ENCODE assay signal across 1 cellular context in the genomic region with DNA sequence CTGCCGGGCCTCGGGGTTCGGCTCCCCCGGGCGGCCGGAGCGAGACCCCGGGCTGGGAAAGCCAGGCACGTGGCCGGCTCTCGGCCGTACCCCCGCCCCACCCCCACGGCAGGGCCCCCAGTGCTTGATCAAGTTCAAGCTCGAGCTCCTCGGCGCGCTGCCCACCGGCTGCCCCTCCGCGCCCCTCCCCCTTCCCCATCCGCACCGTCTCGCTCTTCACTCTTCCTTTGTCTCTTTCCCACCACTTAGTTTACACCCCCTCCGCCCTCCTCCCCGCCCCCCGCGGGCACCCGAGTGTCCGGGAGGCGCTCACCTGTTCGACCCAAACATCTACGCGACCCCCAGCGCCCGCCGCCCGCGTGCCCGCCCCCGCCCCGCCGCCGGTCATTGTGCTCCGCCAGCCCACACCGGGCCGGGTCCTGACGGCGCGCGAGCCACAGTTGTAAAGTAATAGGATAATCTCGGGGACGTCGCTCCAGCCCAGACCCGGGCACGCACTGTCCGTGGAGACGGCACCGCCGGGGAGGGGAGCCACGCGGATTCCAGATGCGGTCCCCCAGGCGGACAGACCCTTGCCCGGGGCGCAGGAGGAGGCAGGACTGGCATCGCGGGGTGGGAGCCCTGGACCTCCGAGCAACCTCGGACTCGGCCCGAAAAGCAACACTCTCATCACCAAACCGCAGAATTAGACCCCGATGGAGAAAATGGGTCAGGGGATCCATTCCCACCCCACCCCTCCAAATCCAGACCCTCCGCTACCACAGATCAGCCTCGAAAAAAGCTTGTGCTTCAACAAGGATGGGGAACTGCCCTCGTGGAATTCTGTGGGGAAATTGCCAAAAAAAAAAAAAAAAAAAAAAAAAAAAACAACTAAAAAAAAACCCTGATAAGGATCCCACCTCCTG.
TF ChIP-seq lines count a peak whose summit lies in the region.

No MANE protein-coding gene starts in this region.

TF ChIP-seq in HepG2, 621 proteins besides CTCF, POLR2A, EP300 and RAD21 (continued from another document and continues in another):
- TF ChIP-seq, protein P1, sequence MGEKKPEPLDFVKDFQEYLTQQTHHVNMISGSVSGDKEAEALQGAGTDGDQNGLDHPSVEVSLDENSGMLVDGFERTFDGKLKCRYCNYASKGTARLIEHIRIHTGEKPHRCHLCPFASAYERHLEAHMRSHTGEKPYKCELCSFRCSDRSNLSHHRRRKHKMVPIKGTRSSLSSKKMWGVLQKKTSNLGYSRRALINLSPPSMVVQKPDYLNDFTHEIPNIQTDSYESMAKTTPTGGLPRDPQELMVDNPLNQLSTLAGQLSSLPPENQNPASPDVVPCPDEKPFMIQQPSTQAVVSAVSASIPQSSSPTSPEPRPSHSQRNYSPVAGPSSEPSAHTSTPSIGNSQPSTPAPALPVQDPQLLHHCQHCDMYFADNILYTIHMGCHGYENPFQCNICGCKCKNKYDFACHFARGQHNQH (CRISPR knock-in tag; IDR thresholded peaks at IDR 0.05) = no peak
- TF ChIP-seq, protein P2, sequence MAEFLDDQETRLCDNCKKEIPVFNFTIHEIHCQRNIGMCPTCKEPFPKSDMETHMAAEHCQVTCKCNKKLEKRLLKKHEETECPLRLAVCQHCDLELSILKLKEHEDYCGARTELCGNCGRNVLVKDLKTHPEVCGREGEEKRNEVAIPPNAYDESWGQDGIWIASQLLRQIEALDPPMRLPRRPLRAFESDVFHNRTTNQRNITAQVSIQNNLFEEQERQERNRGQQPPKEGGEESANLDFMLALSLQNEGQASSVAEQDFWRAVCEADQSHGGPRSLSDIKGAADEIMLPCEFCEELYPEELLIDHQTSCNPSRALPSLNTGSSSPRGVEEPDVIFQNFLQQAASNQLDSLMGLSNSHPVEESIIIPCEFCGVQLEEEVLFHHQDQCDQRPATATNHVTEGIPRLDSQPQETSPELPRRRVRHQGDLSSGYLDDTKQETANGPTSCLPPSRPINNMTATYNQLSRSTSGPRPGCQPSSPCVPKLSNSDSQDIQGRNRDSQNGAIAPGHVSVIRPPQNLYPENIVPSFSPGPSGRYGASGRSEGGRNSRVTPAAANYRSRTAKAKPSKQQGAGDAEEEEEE (CRISPR knock-in tag; IDR thresholded peaks at IDR 0.05; ENCODE audit: borderline replicate concordance) = no peak
- TF ChIP-seq ZNF530 (CRISPR knock-in tag; IDR thresholded peaks at IDR 0.05; ENCODE audit: low read depth) (no peak), ZNF501 (CRISPR knock-in tag; IDR thresholded peaks at IDR 0.05) (no peak), RARG (CRISPR knock-in tag; IDR thresholded peaks at IDR 0.05; ENCODE audit: low read depth) (no peak), ZNF768 (CRISPR knock-in tag; IDR thresholded peaks at IDR 0.05) (no peak; the same call in 1 of the 2 replicates), NR2C2 (CRISPR knock-in tag; IDR thresholded peaks at IDR 0.05; ENCODE audit: borderline replicate concordance) (no peak), XRCC5 (optimal IDR thresholded peaks at IDR 0.05; ENCODE audit: low read length) (no peak), ATM (IDR thresholded peaks at IDR 0.05; ENCODE audit: borderline replicate concordance) (no peak), HNRNPH1 (optimal IDR thresholded peaks at IDR 0.05; ENCODE audit: low read depth, low read length) (no peak), ETV5 (CRISPR knock-in tag; IDR thresholded peaks at IDR 0.05; ENCODE audit: borderline replicate concordance) (no peak), MTF1 (CRISPR knock-in tag; IDR thresholded peaks at IDR 0.05) (no peak), ZNF329 (CRISPR knock-in tag; IDR thresholded peaks at IDR 0.05; ENCODE audit: low read depth) (no peak), ZNF619 (CRISPR knock-in tag; IDR thresholded peaks at IDR 0.05) (no peak), TBP (CRISPR knock-in tag; IDR thresholded peaks at IDR 0.05) (no peak), MTF2 (CRISPR knock-in tag; IDR thresholded peaks at IDR 0.05; ENCODE audit: borderline replicate concordance) (no peak), ZNF3 (CRISPR knock-in tag; IDR thresholded peaks at IDR 0.05) (no peak), ZMYM2 (CRISPR knock-in tag; IDR thresholded peaks at IDR 0.05) (no peak), NKX3-1 (CRISPR knock-in tag; IDR thresholded peaks at IDR 0.05) (0 out of 2 replicates have a peak, but pooled peaks have one; percentile 56), SNAPC2 (CRISPR knock-in tag; IDR thresholded peaks at IDR 0.05) (no peak), SRF (IDR thresholded peaks at IDR 0.05; ENCODE audit: low read depth, low read length) (no peak), ZNF879 (CRISPR knock-in tag; IDR thresholded peaks at IDR 0.05) (no peak), SMC3 (IDR thresholded peaks at IDR 0.05; ENCODE audit: low read length) (no peak), ZNF614 (CRISPR knock-in tag; IDR thresholded peaks at IDR 0.05; ENCODE audit: borderline replicate concordance) (peak; percentile 9; the same call in 1 of the 2 replicates), ZNF326 (CRISPR knock-in tag; IDR thresholded peaks at IDR 0.05; ENCODE audit: borderline replicate concordance) (no peak), FOXK2 (IDR thresholded peaks at IDR 0.05) (no peak), GATAD1 (CRISPR knock-in tag; IDR thresholded peaks at IDR 0.05) (no peak), ZNF790 (CRISPR knock-in tag; IDR thresholded peaks at IDR 0.05; ENCODE audit: borderline replicate concordance) (no peak), ZNF777 (CRISPR knock-in tag; IDR thresholded peaks at IDR 0.05) (0 out of 2 replicates have a peak, but pooled peaks have one; percentile 14)
- TF ChIP-seq, protein P3, sequence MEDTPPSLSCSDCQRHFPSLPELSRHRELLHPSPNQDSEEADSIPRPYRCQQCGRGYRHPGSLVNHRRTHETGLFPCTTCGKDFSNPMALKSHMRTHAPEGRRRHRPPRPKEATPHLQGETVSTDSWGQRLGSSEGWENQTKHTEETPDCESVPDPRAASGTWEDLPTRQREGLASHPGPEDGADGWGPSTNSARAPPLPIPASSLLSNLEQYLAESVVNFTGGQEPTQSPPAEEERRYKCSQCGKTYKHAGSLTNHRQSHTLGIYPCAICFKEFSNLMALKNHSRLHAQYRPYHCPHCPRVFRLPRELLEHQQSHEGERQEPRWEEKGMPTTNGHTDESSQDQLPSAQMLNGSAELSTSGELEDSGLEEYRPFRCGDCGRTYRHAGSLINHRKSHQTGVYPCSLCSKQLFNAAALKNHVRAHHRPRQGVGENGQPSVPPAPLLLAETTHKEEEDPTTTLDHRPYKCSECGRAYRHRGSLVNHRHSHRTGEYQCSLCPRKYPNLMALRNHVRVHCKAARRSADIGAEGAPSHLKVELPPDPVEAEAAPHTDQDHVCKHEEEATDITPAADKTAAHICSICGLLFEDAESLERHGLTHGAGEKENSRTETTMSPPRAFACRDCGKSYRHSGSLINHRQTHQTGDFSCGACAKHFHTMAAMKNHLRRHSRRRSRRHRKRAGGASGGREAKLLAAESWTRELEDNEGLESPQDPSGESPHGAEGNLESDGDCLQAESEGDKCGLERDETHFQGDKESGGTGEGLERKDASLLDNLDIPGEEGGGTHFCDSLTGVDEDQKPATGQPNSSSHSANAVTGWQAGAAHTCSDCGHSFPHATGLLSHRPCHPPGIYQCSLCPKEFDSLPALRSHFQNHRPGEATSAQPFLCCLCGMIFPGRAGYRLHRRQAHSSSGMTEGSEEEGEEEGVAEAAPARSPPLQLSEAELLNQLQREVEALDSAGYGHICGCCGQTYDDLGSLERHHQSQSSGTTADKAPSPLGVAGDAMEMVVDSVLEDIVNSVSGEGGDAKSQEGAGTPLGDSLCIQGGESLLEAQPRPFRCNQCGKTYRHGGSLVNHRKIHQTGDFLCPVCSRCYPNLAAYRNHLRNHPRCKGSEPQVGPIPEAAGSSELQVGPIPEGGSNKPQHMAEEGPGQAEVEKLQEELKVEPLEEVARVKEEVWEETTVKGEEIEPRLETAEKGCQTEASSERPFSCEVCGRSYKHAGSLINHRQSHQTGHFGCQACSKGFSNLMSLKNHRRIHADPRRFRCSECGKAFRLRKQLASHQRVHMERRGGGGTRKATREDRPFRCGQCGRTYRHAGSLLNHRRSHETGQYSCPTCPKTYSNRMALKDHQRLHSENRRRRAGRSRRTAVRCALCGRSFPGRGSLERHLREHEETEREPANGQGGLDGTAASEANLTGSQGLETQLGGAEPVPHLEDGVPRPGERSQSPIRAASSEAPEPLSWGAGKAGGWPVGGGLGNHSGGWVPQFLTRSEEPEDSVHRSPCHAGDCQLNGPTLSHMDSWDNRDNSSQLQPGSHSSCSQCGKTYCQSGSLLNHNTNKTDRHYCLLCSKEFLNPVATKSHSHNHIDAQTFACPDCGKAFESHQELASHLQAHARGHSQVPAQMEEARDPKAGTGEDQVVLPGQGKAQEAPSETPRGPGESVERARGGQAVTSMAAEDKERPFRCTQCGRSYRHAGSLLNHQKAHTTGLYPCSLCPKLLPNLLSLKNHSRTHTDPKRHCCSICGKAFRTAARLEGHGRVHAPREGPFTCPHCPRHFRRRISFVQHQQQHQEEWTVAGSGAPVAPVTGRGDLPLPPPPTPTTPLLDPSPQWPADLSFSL (CRISPR knock-in tag; IDR thresholded peaks at IDR 0.05) = no peak
- TF ChIP-seq, protein P4, sequence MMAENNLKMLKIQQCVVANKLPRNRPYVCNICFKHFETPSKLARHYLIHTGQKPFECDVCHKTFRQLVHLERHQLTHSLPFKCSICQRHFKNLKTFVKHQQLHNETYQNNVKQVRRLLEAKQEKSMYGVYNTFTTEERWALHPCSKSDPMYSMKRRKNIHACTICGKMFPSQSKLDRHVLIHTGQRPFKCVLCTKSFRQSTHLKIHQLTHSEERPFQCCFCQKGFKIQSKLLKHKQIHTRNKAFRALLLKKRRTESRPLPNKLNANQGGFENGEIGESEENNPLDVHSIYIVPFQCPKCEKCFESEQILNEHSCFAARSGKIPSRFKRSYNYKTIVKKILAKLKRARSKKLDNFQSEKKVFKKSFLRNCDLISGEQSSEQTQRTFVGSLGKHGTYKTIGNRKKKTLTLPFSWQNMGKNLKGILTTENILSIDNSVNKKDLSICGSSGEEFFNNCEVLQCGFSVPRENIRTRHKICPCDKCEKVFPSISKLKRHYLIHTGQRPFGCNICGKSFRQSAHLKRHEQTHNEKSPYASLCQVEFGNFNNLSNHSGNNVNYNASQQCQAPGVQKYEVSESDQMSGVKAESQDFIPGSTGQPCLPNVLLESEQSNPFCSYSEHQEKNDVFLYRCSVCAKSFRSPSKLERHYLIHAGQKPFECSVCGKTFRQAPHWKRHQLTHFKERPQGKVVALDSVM (CRISPR knock-in tag; IDR thresholded peaks at IDR 0.05) = no peak
- TF ChIP-seq, protein P5, sequence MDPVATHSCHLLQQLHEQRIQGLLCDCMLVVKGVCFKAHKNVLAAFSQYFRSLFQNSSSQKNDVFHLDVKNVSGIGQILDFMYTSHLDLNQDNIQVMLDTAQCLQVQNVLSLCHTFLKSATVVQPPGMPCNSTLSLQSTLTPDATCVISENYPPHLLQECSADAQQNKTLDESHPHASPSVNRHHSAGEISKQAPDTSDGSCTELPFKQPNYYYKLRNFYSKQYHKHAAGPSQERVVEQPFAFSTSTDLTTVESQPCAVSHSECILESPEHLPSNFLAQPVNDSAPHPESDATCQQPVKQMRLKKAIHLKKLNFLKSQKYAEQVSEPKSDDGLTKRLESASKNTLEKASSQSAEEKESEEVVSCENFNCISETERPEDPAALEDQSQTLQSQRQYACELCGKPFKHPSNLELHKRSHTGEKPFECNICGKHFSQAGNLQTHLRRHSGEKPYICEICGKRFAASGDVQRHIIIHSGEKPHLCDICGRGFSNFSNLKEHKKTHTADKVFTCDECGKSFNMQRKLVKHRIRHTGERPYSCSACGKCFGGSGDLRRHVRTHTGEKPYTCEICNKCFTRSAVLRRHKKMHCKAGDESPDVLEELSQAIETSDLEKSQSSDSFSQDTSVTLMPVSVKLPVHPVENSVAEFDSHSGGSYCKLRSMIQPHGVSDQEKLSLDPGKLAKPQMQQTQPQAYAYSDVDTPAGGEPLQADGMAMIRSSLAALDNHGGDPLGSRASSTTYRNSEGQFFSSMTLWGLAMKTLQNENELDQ (CRISPR knock-in tag; IDR thresholded peaks at IDR 0.05; ENCODE audit: borderline replicate concordance) = no peak
- TF ChIP-seq, protein P6, sequence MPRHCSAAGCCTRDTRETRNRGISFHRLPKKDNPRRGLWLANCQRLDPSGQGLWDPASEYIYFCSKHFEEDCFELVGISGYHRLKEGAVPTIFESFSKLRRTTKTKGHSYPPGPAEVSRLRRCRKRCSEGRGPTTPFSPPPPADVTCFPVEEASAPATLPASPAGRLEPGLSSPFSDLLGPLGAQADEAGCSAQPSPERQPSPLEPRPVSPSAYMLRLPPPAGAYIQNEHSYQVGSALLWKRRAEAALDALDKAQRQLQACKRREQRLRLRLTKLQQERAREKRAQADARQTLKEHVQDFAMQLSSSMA (CRISPR knock-in tag; IDR thresholded peaks at IDR 0.05) = no peak
- TF ChIP-seq, protein P7, sequence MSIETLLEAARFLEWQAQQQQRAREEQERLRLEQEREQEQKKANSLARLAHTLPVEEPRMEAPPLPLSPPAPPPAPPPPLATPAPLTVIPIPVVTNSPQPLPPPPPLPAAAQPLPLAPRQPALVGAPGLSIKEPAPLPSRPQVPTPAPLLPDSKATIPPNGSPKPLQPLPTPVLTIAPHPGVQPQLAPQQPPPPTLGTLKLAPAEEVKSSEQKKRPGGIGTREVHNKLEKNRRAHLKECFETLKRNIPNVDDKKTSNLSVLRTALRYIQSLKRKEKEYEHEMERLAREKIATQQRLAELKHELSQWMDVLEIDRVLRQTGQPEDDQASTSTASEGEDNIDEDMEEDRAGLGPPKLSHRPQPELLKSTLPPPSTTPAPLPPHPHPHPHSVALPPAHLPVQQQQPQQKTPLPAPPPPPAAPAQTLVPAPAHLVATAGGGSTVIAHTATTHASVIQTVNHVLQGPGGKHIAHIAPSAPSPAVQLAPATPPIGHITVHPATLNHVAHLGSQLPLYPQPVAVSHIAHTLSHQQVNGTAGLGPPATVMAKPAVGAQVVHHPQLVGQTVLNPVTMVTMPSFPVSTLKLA (IDR thresholded peaks at IDR 0.05) = no peak
- TF ChIP-seq, protein P8, sequence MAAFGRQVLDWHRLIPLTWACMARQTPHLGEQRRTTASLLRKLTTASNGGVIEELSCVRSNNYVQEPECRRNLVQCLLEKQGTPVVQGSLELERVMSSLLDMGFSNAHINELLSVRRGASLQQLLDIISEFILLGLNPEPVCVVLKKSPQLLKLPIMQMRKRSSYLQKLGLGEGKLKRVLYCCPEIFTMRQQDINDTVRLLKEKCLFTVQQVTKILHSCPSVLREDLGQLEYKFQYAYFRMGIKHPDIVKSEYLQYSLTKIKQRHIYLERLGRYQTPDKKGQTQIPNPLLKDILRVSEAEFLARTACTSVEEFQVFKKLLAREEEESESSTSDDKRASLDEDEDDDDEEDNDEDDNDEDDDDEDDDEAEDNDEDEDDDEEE (CRISPR knock-in tag; IDR thresholded peaks at IDR 0.05) = no peak
